8 cellular contexts compared by ENCODE assay signal in the genomic region with DNA sequence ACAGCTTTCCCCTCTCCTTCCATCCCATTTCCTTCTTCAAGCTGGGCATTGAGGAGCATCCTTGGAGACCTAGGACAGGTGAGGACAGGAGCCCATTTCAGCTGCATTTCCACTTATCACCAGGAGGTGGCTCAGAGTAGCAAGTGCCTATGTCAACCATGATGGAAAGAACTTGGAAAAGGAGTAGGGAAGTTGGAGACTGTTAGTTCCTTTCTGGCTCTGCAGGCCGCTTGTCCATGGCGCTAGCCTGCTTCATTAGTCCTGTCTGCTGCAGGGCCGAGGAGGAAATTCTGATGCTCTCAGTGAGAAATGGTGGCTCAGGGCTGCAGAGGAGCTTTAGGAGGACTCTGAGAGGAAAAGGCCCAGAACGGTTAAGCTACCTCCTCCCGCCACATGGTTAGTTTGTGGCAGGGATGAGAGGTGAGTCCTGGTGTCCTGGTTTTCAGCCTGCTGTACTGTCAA. TPM values are rescaled to one million over a fixed set of nuclear protein-coding genes. Genes with fewer than 3 reads are reported as not detected.
DNase-seq lines count a peak whose midpoint lies in the region; ATAC-seq and TF ChIP-seq lines count a peak whose summit lies in the region.

No MANE protein-coding gene starts in this region.

- no peak overlapping the region for H4K8ac ChIP-seq in trophoblast cell (ENCODE audit: low read depth, low read length)

- in situ Hi-C loops in ACHN (cut with HindIII; ENCODE audit: low pct_ligation_motif_present, low pct_unique_long_range_greater_than_20kb, low sequenced_read_pairs), result no loop called here

- H3K4me3 ChIP-seq in fibroblast of the aortic adventitia (ENCODE audit: low read depth, low read length), result no peak overlapping the region
- no peak overlapping the region for H3K4me3 ChIP-seq in trophoblast cell (ENCODE audit: low read depth, low read length)

- H3K9me3 ChIP-seq in trophoblast cell (ENCODE audit: insufficient read depth, low read depth, low read length), result no peaks in the 10 kb centered on the region

- H3K4me1 Mint-ChIP-seq in activated T-cell treated with anti-CD3 and anti-CD28 coated beads, Interleukin-2, amount 50 U/mL, for 4 hours (ENCODE audit: low read depth), result no peaks in the 10 kb centered on the region

- no peak overlapping the region for H2AFZ ChIP-seq in trophoblast cell (ENCODE audit: insufficient read depth, low read length, poor library complexity)

- no peak overlapping the region for H3K4me2 ChIP-seq in trophoblast cell (ENCODE audit: low read length)

- no peaks in the 10 kb centered on the region for H3K79me2 ChIP-seq in trophoblast cell (ENCODE audit: control insufficient read depth, insufficient read depth, low read length, poor library complexity)

- H3K9ac ChIP-seq in trophoblast cell (ENCODE audit: low read length), result no peak overlapping the region

- H3K14ac ChIP-seq in trophoblast cell (ENCODE audit: low read length), result no peak overlapping the region

- H3K27me3 ChIP-seq in trophoblast cell (ENCODE audit: insufficient read depth, low read length), result no peaks in the 10 kb centered on the region

- H3K27ac ChIP-seq in trophoblast cell (ENCODE audit: low read depth, low read length), result no peak overlapping the region

- H4K91ac ChIP-seq in trophoblast cell (ENCODE audit: low read depth, low read length), result no peak overlapping the region

- H3K9me3 Mint-ChIP-seq in activated T-cell treated with anti-CD3 and anti-CD28 coated beads, Interleukin-2, amount 50 U/mL, for 4 hours, result no peaks in the 10 kb centered on the region

- no peaks in the 10 kb centered on the region for H3K36me3 Mint-ChIP-seq in activated T-cell treated with anti-CD3 and anti-CD28 coated beads, Interleukin-2, amount 50 U/mL, for 4 hours (ENCODE audit: insufficient read depth)

- H3K36me3 ChIP-seq in trophoblast cell (ENCODE audit: control insufficient read depth in 1 of 2, insufficient read depth in 2 of 2, low read length in 2 of 2), result no peaks in the 10 kb centered on the region

- no peak overlapping the region for H2BK120ac ChIP-seq in trophoblast cell (ENCODE audit: insufficient read depth, low read length, poor library complexity)

- H3K79me1 ChIP-seq in trophoblast cell (ENCODE audit: low read length), result no peaks in the 10 kb centered on the region

- TF ChIP-seq CTCF in GM12874 (IDR thresholded peaks at IDR 0.05; ENCODE audit: insufficient read depth, low read depth, low read length) (peak; percentile 81), fibroblast of the aortic adventitia (IDR thresholded peaks at IDR 0.05; ENCODE audit: insufficient read depth, low read length) (peak; percentile 89)

- no peak overlapping the region for H3K4ac ChIP-seq in trophoblast cell (ENCODE audit: low read depth, low read length)

- ATAC-seq in activated T-cell treated with anti-CD3 and anti-CD28 coated beads, Interleukin-2, amount 50 U/mL, for 4 hours, result peak; percentile 45 to 52
- no peak for ATAC-seq in HG02763 (IDR thresholded peaks at IDR 0.05; ENCODE audit: unreplicated experiment)
- ATAC-seq in GM21423 (IDR thresholded peaks at IDR 0.05; ENCODE audit: unreplicated experiment), result no peak

- no peak overlapping the region for H3K18ac ChIP-seq in trophoblast cell (ENCODE audit: low read length)

- DNase-seq in ACHN (peak; percentile 67), NCI-H69 (lab: John Stamatoyannopoulos, UW) (peak; percentile 32), fibroblast of the aortic adventitia (ENCODE audit: low read depth) (peak; percentile 84), trophoblast cell (peak; percentile 60 to 89)
- DNase-seq in activated T-cell treated with anti-CD3 and anti-CD28 coated beads, Interleukin-2, amount 50 U/mL, for 4 hours, result peak; percentile 42

- H2AK5ac ChIP-seq in trophoblast cell (ENCODE audit: low read length), result no peak overlapping the region

- no peak overlapping the region for H2BK5ac ChIP-seq in trophoblast cell (ENCODE audit: low read depth, low read length, poor library complexity)

- H3K4me1 ChIP-seq in trophoblast cell (ENCODE audit: control insufficient read depth in 1 of 2, insufficient read depth in 2 of 2, low read length in 2 of 2), result no peaks in the 10 kb centered on the region

- H4K12ac ChIP-seq in trophoblast cell (ENCODE audit: low read depth, low read length), result no peak overlapping the region

- no peak overlapping the region for H3K4me3 Mint-ChIP-seq in activated T-cell treated with anti-CD3 and anti-CD28 coated beads, Interleukin-2, amount 50 U/mL, for 4 hours

- no peak overlapping the region for H2BK12ac ChIP-seq in trophoblast cell (ENCODE audit: low read length)

- H3K27me3 Mint-ChIP-seq in activated T-cell treated with anti-CD3 and anti-CD28 coated beads, Interleukin-2, amount 50 U/mL, for 4 hours (ENCODE audit: low read depth), result peaks cover 16% of the 10 kb centered on the region

- whole genome bisulfite sequencing in trophoblast cell (ENCODE audit: extremely low coverage, insufficient coverage, insufficient read length), result no CpG with 5 or more reads among the region's 5 CpGs

- H3K23ac ChIP-seq in trophoblast cell (ENCODE audit: low read length), result no peak overlapping the region

RNA-seq across cellular contexts. Expression of a gene that starts 7.0 kb away (rescaled TPM):
- total RNA-seq in activated T-cell treated with anti-CD3 and anti-CD28 coated beads, Interleukin-2, amount 50 U/mL, for 4 hours, result 1 to 10 TPM; 2.6 to 4.1 (median 3.1) TPM
- total RNA-seq in fibroblast of the aortic adventitia (ENCODE audit: low replicate concordance), result 87.3 and 121 TPM in 2 replicates
- polyA plus RNA-seq in trophoblast cell (2013), result 262 and 276 TPM in 2 replicates

RNA-seq across cellular contexts. Expression of a gene that starts 44.0 kb away (rescaled TPM):
- 10 to 100 TPM; 65.5 to 68.1 (median 67.7) TPM for total RNA-seq in activated T-cell treated with anti-CD3 and anti-CD28 coated beads, Interleukin-2, amount 50 U/mL, for 4 hours
- 55.4 and 72.6 TPM in 2 replicates for total RNA-seq in fibroblast of the aortic adventitia (ENCODE audit: low replicate concordance)
- 102 and 104 TPM in 2 replicates for polyA plus RNA-seq in trophoblast cell (2013)

Comparison
In these comparisons a context has a peak if more than half of its experiments do, and no peak if none do; other contexts are left out.
1. DNase-seq: peak in every context shown above with its lines; median percentile 84 in fibroblast of the aortic adventitia; 74 in trophoblast cell; 67 in ACHN; 42 in activated T-cell treated with anti-CD3 and anti-CD28 coated beads, Interleukin-2, amount 50 U/mL, for 4 hours; 32 in NCI-H69.
2. ATAC-seq: peak in activated T-cell treated with anti-CD3 and anti-CD28 coated beads, Interleukin-2, amount 50 U/mL, for 4 hours (2 of 2); none in HG02763 (single experiment) and GM21423 (single experiment).
3. RNA of a gene that starts 7.0 kb away (total RNA-seq): 87.3 to 121 TPM in fibroblast of the aortic adventitia; 2.6 to 4.1 TPM in activated T-cell treated with anti-CD3 and anti-CD28 coated beads, Interleukin-2, amount 50 U/mL, for 4 hours; every median in the first group is over 10 times any median in the second.